24 cellular contexts compared by ENCODE assay signal in genomic region chr17:69713815-69714214, GRCh38.
"Had no signal": no experiment of that assay in that cellular context is flagged by ENCODE, and none has a peak within 500 bp of the region (broad histone marks: within the 10 kb centered on the region; RNA-seq: fewer than 3 reads in every experiment).

No MANE protein-coding gene starts in this region.

- H2AFZ ChIP-seq: neural progenitor cell, parathyroid adenoma had no signal

- H3K4me1 ChIP-seq: neural progenitor cell, right lobe of liver, transverse colon had no signal

- H3K4me3 ChIP-seq: neural progenitor cell, ovary, psoas muscle, right lobe of liver, sigmoid colon, stomach, thoracic aorta, thyroid gland, transverse colon, vagina had no signal

- H3K27me3 ChIP-seq: neural progenitor cell, ovary, right lobe of liver, sigmoid colon, stomach, thyroid gland, transverse colon, vagina had no signal

- H3K9me3 ChIP-seq: ovary, psoas muscle, right lobe of liver, sigmoid colon, stomach, thoracic aorta, thyroid gland, transverse colon, vagina had no signal

- FAIRE-seq: small intestine, urothelium cell line had no signal

- H3K27ac ChIP-seq: neural progenitor cell, ovary, parathyroid adenoma, psoas muscle, right lobe of liver, sigmoid colon, stomach, thoracic aorta, thyroid gland, transverse colon, vagina had no signal

- H3K9ac ChIP-seq: neural progenitor cell, parathyroid adenoma had no signal

- DNase-seq: natural killer cell; occipital lobe; ovary; posterior cingulate gyrus; psoas muscle; right cardiac atrium; right lobe of liver; sigmoid colon; small intestine; stimulated activated CD4-positive, alpha-beta T cell treated with anti-CD3 and anti-CD28 coated beads, Interleukin-15, amount 100 ng/mL, for 24 hours; stimulated activated CD4-positive, alpha-beta T cell treated with anti-CD3 and anti-CD28 coated beads, Interleukin-2, amount 100 ng/mL, for 24 hours; stimulated activated CD4-positive, alpha-beta T cell treated with anti-CD3 and anti-CD28 coated beads, Interleukin-2, amount 100 ng/mL, for 48 hours; stimulated activated CD4-positive, alpha-beta T cell treated with anti-CD3 and anti-CD28 coated beads, Interleukin-4, amount 100 ng/mL, for 24 hours; stimulated activated naive B cell treated with anti-CD40 and anti-IgM and Interleukin-4, amounts not matched to agents 10 μg/mL and 1 μg/mL and 100 μg/mL, for 72 hours; stimulated activated naive CD4-positive, alpha-beta T cell treated with Interleukin-2 at 50 U/mL for 16 hours; stomach; thyroid gland; transverse colon had no signal

- H3K36me3 ChIP-seq: neural progenitor cell, ovary, right lobe of liver, sigmoid colon, stomach, thoracic aorta, thyroid gland, transverse colon, vagina had no signal

- H3K4me2 ChIP-seq: neural progenitor cell had no signal

- ATAC-seq: natural killer cell; psoas muscle; right cardiac atrium; right lobe of liver; stimulated activated effector memory CD8-positive, alpha-beta T cell treated with anti-CD3 and anti-CD28 coated beads, Interleukin-12 subunit alpha, Interleukin-12 subunit beta, amount 100 ng/mL, for 72 hours; stimulated activated naive B cell treated with anti-CD40 and anti-IgM and Interleukin-4, amounts not matched to agents 10 μg/mL and 1 μg/mL and 100 μg/mL, for 72 hours had no signal
